Comparison of ENCODE assay signal across 8 cellular contexts in the genomic region with DNA sequence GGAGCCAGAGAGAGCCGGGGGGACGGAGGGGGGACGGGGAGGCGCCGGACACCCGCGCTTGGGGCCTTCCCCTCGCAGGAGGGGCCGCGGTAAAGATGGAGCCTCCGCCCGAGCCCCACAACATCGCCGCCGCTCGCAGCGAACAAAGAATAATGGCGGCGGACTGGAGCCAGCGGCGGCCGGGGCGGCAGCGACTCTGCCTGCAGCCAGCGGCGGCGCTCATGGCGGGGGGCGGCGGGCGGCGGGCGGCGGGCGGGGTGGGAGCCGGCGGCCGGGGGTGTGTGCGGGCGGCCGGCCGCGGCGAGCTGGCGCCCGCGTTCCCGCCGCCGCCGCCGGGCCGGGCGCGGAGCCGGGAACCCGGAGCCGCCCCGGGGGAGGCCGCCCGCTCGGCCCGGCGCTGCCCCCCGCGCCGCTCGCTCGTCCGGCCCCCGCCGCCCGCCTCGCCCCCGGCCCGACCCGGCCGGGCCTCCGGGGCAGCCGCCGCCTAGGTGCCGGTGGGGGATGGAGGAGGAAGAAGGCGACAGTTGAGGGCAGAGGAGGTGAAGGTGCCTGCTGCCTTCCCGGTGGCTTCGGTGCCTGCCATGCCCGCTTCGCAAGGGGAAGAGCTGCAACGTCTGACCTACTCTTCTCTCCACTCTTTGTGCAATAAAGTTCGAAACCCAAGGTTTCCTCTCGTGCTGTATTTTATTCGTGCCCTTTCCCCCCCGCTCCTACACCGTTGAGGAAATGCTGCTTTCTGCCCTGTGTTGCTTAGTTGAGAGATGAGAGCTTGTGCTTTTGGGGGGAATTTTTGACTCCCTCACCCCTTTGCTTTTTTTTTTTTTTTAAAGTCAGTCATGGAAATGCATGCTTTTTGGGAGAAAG. TPM values are rescaled to one million over a fixed set of nuclear protein-coding genes. Genes with fewer than 3 reads are reported as not detected.
DNase-seq lines count a peak whose midpoint lies in the region; ATAC-seq and TF ChIP-seq lines count a peak whose summit lies in the region.

No MANE protein-coding gene starts in this region.

- peak overlapping the region; percentile 97 for H3K27ac ChIP-seq in upper lobe of right lung

- H3K4me1 ChIP-seq in upper lobe of right lung, result peaks cover 41% of the 10 kb centered on the region

- intact Hi-C loops in upper lobe of right lung (cut with DNase I), result no loop called here

- H3K36me3 ChIP-seq in upper lobe of right lung, result no peaks in the 10 kb centered on the region

- peak; percentile 54 to 67 for DNase-seq in NCI-H526 (lab: John Stamatoyannopoulos, UW)
- DNase-seq in NCI-H526 treated with DMSO at 0.1 percent for 48 hours (lab: John Stamatoyannopoulos, UW), result no peak
- DNase-seq in RPMI8226, result peak; percentile 63
- peak; percentile 84 for DNase-seq in activated effector memory CD4-positive, alpha-beta T cell treated with anti-CD3 and anti-CD28 coated beads, Interleukin-2, amount 50 U/mL, for 16 hours
- peak; percentile 48 for DNase-seq in foreskin melanocyte
- DNase-seq in occipital lobe (lab: John Stamatoyannopoulos, UW), result peak; percentile 13
- DNase-seq in upper lobe of right lung, result peak; percentile 77

- H3K4me3 ChIP-seq in upper lobe of right lung, result peak overlapping the region; percentile 82

- no peaks in the 10 kb centered on the region for H3K27me3 ChIP-seq in upper lobe of right lung

- H3K9me3 ChIP-seq in upper lobe of right lung, result no peaks in the 10 kb centered on the region

- TF ChIP-seq CTCF in upper lobe of right lung (IDR thresholded peaks at IDR 0.05), result no peak

- ATAC-seq in HG03342 (IDR thresholded peaks at IDR 0.05; ENCODE audit: unreplicated experiment) (peak; percentile 8), upper lobe of right lung (peak; percentile 1)

RNA-seq across cellular contexts. Expression of a gene that starts 0.6 kb away (rescaled TPM):
- 130 TPM for total RNA-seq in occipital lobe
- 60.2 TPM for total RNA-seq in upper lobe of right lung
